9 cellular contexts compared by ENCODE assay signal in genomic region chr17:67942810-67943209, GRCh38. TPM values are rescaled to one million over a fixed set of nuclear protein-coding genes. Genes with fewer than 3 reads are reported as not detected.
DNase-seq lines count a peak whose midpoint lies in the region; ATAC-seq and TF ChIP-seq lines count a peak whose summit lies in the region.
"Had no signal": no experiment of that assay in that cellular context is flagged by ENCODE, and none has a peak within 500 bp of the region (broad histone marks: within the 10 kb centered on the region; RNA-seq: fewer than 3 reads in every experiment).

No MANE protein-coding gene starts in this region.

- ATAC-seq in naive thymus-derived CD4-positive, alpha-beta T cell: peak; percentile 26
- no peak for ATAC-seq in GM21619 (IDR thresholded peaks at IDR 0.05; ENCODE audit: unreplicated experiment)

- H3K27ac ChIP-seq in KMS-11: no peak overlapping the region
- no peak overlapping the region for H3K27ac ChIP-seq in mammary epithelial cell (ENCODE audit: insufficient read depth, low read depth, low read length)
- no peak overlapping the region for H3K27ac ChIP-seq in naive thymus-derived CD4-positive, alpha-beta T cell (ENCODE audit: low read depth, low read length)

- H3K36me3 ChIP-seq in KMS-11 (ENCODE audit: insufficient read depth) (peaks cover 17% of the 10 kb centered on the region; the same call in 1 of the 2 replicates), mammary epithelial cell (ENCODE audit: insufficient read depth, low read length) (peaks cover 44% of the 10 kb centered on the region)
- H3K36me3 ChIP-seq in naive thymus-derived CD4-positive, alpha-beta T cell (ENCODE audit: control insufficient read depth in 2 of 3, insufficient read depth in 3 of 3, low read length in 3 of 3): peaks cover 23 to 76% (median 33%) of the 10 kb centered on the region in 3 experiments

- H4K20me1 ChIP-seq in KMS-11 (ENCODE audit: insufficient read depth) (no peaks in the 10 kb centered on the region), mammary epithelial cell (ENCODE audit: insufficient read depth, low read length) (no peaks in the 10 kb centered on the region)

- dilution Hi-C loops in mammary epithelial cell (cut with HindIII; ENCODE audit: low sequenced_read_pairs): no loop called here

- H3K9ac ChIP-seq in KMS-11 (no peak overlapping the region), mammary epithelial cell (ENCODE audit: insufficient read depth, low read length) (no peak overlapping the region)

- no peaks in the 10 kb centered on the region for H3K9me3 ChIP-seq in mammary epithelial cell (replicated peaks; ENCODE audit: insufficient read depth, low read length)
- H3K9me3 ChIP-seq in naive thymus-derived CD4-positive, alpha-beta T cell (ENCODE audit: control insufficient read depth in 2 of 3, low read length in 3 of 3): no peaks in the 10 kb centered on the region

- no peaks in the 10 kb centered on the region for H3K27me3 Mint-ChIP-seq in naive thymus-derived CD4-positive, alpha-beta T cell
- H3K27me3 Mint-ChIP-seq: activated naive CD8-positive, alpha-beta T cell treated with anti-CD3 and anti-CD28 coated beads, Interleukin-2, amount 10 ng/mL, durations not matched to agents 7 days and 5 days had no signal

- H3K4me3 Mint-ChIP-seq in naive thymus-derived CD4-positive, alpha-beta T cell: no peak overlapping the region
- H3K4me3 Mint-ChIP-seq: activated naive CD8-positive, alpha-beta T cell treated with anti-CD3 and anti-CD28 coated beads, Interleukin-2, amount 10 ng/mL, durations not matched to agents 7 days and 5 days had no signal

- CTCF ChIA-PET in mammary epithelial cell (lab: Charles Lee; ENCODE audit: low non-redundant PET): interaction anchor here (0.6 kb wide), 1 partner anchor 11 kb away, joined by 6 read pairs; no protein-coding TSS in a partner anchor
- CTCF ChIA-PET in naive thymus-derived CD4-positive, alpha-beta T cell (lab: Charles Lee): interaction anchor here (0.5 to 1.1 kb wide), 4 partner anchors 16 to 727 kb away, joined by 3 to 6 read pairs (median 3); no protein-coding TSS in a partner anchor

- no TSS peak for BruUV-seq in mammary epithelial cell (replicated peaks; lab: Mats Ljungman, UMichigan)

- H3K36me3 Mint-ChIP-seq in naive thymus-derived CD4-positive, alpha-beta T cell: peaks cover 14 to 52% (median 30%) of the 10 kb centered on the region in 5 donors

- 63% methylated on average over 3 of the region's 3 CpGs for WGBS in mammary epithelial cell (ENCODE audit: low coverage, missing lambda C conversion rate)

- no peak overlapping the region for H3K4me3 ChIP-seq in KMS-11 (IDR thresholded peaks at IDR 0.05; ENCODE audit: insufficient read depth, low read depth, low read length)
- H3K4me3 ChIP-seq in mammary epithelial cell (replicated peaks in 1 of 3; ENCODE audit: insufficient read depth in 1 of 3, low read depth in 2 of 3, low read length in 3 of 3): no peak overlapping the region
- no peak overlapping the region for H3K4me3 ChIP-seq in naive thymus-derived CD4-positive, alpha-beta T cell (ENCODE audit: low read length)

- in situ Hi-C loops in mammary epithelial cell (cut with MboI; ENCODE audit: low sequenced_read_pairs in 2 of 2): no loop called here

- no peak overlapping the region for H2AFZ ChIP-seq in KMS-11 (ENCODE audit: low read depth)
- H2AFZ ChIP-seq in mammary epithelial cell (ENCODE audit: low read depth, low read length): no peak overlapping the region

- H3K9me3 Mint-ChIP-seq in naive thymus-derived CD4-positive, alpha-beta T cell: no peaks in the 10 kb centered on the region
- H3K9me3 Mint-ChIP-seq: activated naive CD8-positive, alpha-beta T cell treated with anti-CD3 and anti-CD28 coated beads, Interleukin-2, amount 10 ng/mL, durations not matched to agents 7 days and 5 days had no signal

- H3K4me2 ChIP-seq in KMS-11 (no peak overlapping the region), mammary epithelial cell (ENCODE audit: insufficient read depth, low read depth, low read length) (no peak overlapping the region)

- no peaks in the 10 kb centered on the region for H3K4me1 Mint-ChIP-seq in naive thymus-derived CD4-positive, alpha-beta T cell

- no peak overlapping the region for H3K27ac Mint-ChIP-seq in naive thymus-derived CD4-positive, alpha-beta T cell
- H3K27ac Mint-ChIP-seq: activated naive CD8-positive, alpha-beta T cell treated with anti-CD3 and anti-CD28 coated beads, Interleukin-2, amount 10 ng/mL, durations not matched to agents 7 days and 5 days had no signal

- H3K79me2 ChIP-seq in KMS-11 (ENCODE audit: insufficient read depth, low read depth) (no peaks in the 10 kb centered on the region), mammary epithelial cell (ENCODE audit: insufficient read depth, low read length) (no peaks in the 10 kb centered on the region)

- intact Hi-C loops in mammary epithelial cell (cut with micrococcal nuclease): no loop called here
- intact Hi-C loops in naive thymus-derived CD4-positive, alpha-beta T cell (cut with micrococcal nuclease): no loop called here

- peak; percentile 42 for DNase-seq in ELR (ENCODE audit: low read depth)
- no peak for DNase-seq in mammary epithelial cell
- DNase-seq in naive thymus-derived CD4-positive, alpha-beta T cell: no peak
- no peak for DNase-seq in NCI-H345 (lab: John Stamatoyannopoulos, UW)
- no peak for DNase-seq in dedifferentiated amniotic fluid mesenchymal stem cell (ENCODE audit: extremely low spot score)
- no peak for DNase-seq in activated T-cell treated with anti-CD3 and anti-CD28 coated beads, Interleukin-2, amount 50 U/mL, for 1 hour
- DNase-seq: activated naive CD8-positive, alpha-beta T cell treated with anti-CD3 and anti-CD28 coated beads, Interleukin-2, amount 10 ng/mL, durations not matched to agents 7 days and 5 days had no signal

- POLR2A ChIA-PET in naive thymus-derived CD4-positive, alpha-beta T cell (lab: Charles Lee): interaction anchor here (0.7 to 0.9 kb wide), 2 partner anchors 23 to 1329 kb away, joined by 3 read pairs; no protein-coding TSS in a partner anchor

- H3K4me1 ChIP-seq in KMS-11 (ENCODE audit: low read depth, poor library complexity, severe bottlenecking): peaks cover 9% of the 10 kb centered on the region
- H3K4me1 ChIP-seq in mammary epithelial cell (ENCODE audit: insufficient read depth, low read length): no peaks in the 10 kb centered on the region
- H3K4me1 ChIP-seq in naive thymus-derived CD4-positive, alpha-beta T cell (ENCODE audit: control insufficient read depth in 2 of 2, insufficient read depth in 2 of 2, low read length in 2 of 2): no peaks in the 10 kb centered on the region

- H3K27me3 ChIP-seq in KMS-11 (ENCODE audit: insufficient read depth, low read depth) (no peaks in the 10 kb centered on the region), mammary epithelial cell (ENCODE audit: insufficient read depth, low read length) (no peaks in the 10 kb centered on the region)
- H3K27me3 ChIP-seq in naive thymus-derived CD4-positive, alpha-beta T cell (ENCODE audit: control insufficient read depth in 2 of 2, insufficient read depth in 2 of 2, low read length in 2 of 2): no peaks in the 10 kb centered on the region

- TF ChIP-seq CTCF in KMS-11 (conservative IDR thresholded peaks at IDR 0.05; ENCODE audit: low read depth, low read length) (peak; percentile 66), mammary epithelial cell (conservative IDR thresholded peaks at IDR 0.05 in 1 of 2, IDR thresholded peaks at IDR 0.05 in 1 of 2; ENCODE audit: extremely low read depth in 1 of 2, insufficient read depth in 1 of 2, low read depth in 1 of 2, low read length in 2 of 2) (peak; percentile 35 to 38)

RNA-seq across cellular contexts. Expression of gene C17orf58, which starts 53.5 kb away (rescaled TPM):
- 1 to 10 TPM; 7.0 to 7.2 TPM for total RNA-seq in mammary epithelial cell
- polyA plus RNA-seq in mammary epithelial cell: 9.9 TPM
- polyA minus RNA-seq in mammary epithelial cell: 2.3 TPM
- 1 to 10 TPM in 2 of 5 experiments, under 1 TPM in 2, not detected in 1; 0.59 to 6.9 (median 1.5) TPM for total RNA-seq in naive thymus-derived CD4-positive, alpha-beta T cell
- under 1 TPM in 1 of 2 donors, not detected in 1; 0.28 TPM for polyA plus RNA-seq in naive thymus-derived CD4-positive, alpha-beta T cell
